ENCODE assay signal across 9 cellular contexts in the genomic region with DNA sequence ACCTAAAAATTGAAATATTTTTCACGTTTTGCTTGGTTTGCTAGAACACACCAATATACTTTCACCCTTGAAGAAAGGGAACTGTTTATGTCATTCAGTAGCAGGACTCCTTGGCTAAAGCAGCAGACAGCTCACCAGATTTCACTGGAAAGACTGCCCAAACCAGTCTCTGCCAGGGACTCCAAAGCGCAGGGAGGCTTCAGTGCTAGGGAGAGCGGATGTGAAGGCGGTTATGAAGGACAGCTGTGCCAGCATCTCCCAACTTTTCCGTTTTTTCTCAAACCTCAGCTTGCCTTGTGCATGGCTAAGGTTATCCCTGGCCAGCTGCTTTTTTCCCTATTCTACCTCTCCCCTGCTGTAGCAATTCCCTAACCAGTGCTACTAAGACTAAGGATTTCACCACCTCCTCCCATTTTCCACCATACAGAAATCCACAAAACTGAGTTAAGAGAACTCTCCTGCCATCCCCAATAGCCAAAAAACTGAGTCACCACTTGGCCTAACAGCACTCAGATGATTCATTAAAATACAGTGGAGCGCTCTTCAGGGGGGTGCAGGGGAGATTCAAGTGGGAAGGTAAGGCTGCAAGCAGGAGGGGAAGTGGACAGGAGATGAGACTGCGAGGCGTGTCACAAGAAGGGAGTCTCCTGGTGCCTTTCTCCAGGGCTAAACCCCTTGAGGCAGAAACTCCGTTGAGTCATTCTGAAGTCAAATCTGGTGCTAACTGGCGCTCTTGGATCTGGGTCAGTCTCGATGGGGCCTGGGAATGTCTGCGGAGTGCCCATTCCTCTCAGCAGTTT.
DNase-seq lines count a peak whose midpoint lies in the region; ATAC-seq, FAIRE-seq and TF ChIP-seq lines count a peak whose summit lies in the region.
"Had no signal": no experiment of that assay in that cellular context is flagged by ENCODE, and none has a peak within 500 bp of the region (broad histone marks: within the 10 kb centered on the region; RNA-seq: fewer than 3 reads in every experiment).

No MANE protein-coding gene starts in this region.

- ATAC-seq in right cardiac atrium: peak; percentile 78 to 79
- ATAC-seq: stimulated activated naive CD8-positive, alpha-beta T cell treated with anti-CD3 and anti-CD28 coated beads, Interleukin-15, amount 100 ng/mL, for 72 hours had no signal

- no peaks in the 10 kb centered on the region for H3K27me3 Mint-ChIP-seq in astrocyte (ENCODE audit: low read depth, unreplicated experiment)

- no peaks in the 10 kb centered on the region for H3K9me3 Mint-ChIP-seq in astrocyte (ENCODE audit: unreplicated experiment)
- H3K9me3 Mint-ChIP-seq: stimulated activated naive CD8-positive, alpha-beta T cell treated with anti-CD3 and anti-CD28 coated beads, Interleukin-15, amount 100 ng/mL, for 72 hours had no signal

- no peaks in the 10 kb centered on the region for H4K20me1 ChIP-seq in astrocyte (ENCODE audit: insufficient read depth, low read length)

- H3K27ac ChIP-seq in astrocyte (ENCODE audit: low read depth, low read length): peak overlapping the region; percentile 87
- H3K27ac ChIP-seq in right cardiac atrium (ENCODE audit: low read length): peak overlapping the region; percentile 54
- H3K27ac ChIP-seq in stomach smooth muscle (ENCODE audit: low read length): peak overlapping the region; percentile 3

- no peaks in the 10 kb centered on the region for H3K79me2 ChIP-seq in astrocyte (ENCODE audit: insufficient read depth, low read length)

- intact Hi-C loops in right cardiac atrium (cut with DNase I): loop anchor here in 3 of 4 donors (10.0 kb wide), 3 partner anchors 47 to 337 kb away; no protein-coding TSS in a partner anchor

- peak overlapping the region; percentile 83 for H3K27ac Mint-ChIP-seq in astrocyte (ENCODE audit: unreplicated experiment)
- H3K27ac Mint-ChIP-seq: stimulated activated naive CD8-positive, alpha-beta T cell treated with anti-CD3 and anti-CD28 coated beads, Interleukin-15, amount 100 ng/mL, for 72 hours had no signal

- H3K4me3 ChIP-seq in astrocyte (ENCODE audit: insufficient read depth, low read depth, low read length): peak overlapping the region; percentile 8
- H3K4me3 ChIP-seq in right cardiac atrium (ENCODE audit: low read length): no peak overlapping the region
- peak overlapping the region in 1 of 2 donors; percentile 35 for H3K4me3 ChIP-seq in stomach smooth muscle (ENCODE audit: low read length in 2 of 2)

- H2AFZ ChIP-seq in astrocyte (ENCODE audit: low read depth, low read length): no peak overlapping the region

- peaks cover 46% of the 10 kb centered on the region for H3K4me1 ChIP-seq in astrocyte (ENCODE audit: insufficient read depth, low read length)
- H3K4me1 ChIP-seq in right cardiac atrium (ENCODE audit: control insufficient read depth, insufficient read depth, low read length): peaks cover 6% of the 10 kb centered on the region
- peaks cover 12% of the 10 kb centered on the region for H3K4me1 ChIP-seq in stomach smooth muscle (ENCODE audit: control insufficient read depth, insufficient read depth, low read length)

- H3K9me3 ChIP-seq in astrocyte (ENCODE audit: insufficient read depth, low read depth, low read length) (no peaks in the 10 kb centered on the region), right cardiac atrium (ENCODE audit: control insufficient read depth, low read length) (no peaks in the 10 kb centered on the region), stomach smooth muscle (ENCODE audit: control insufficient read depth in 2 of 2, low read length in 2 of 2) (no peaks in the 10 kb centered on the region)

- H3K4me2 ChIP-seq in astrocyte (ENCODE audit: low read length): peak overlapping the region; percentile 61

- H3K9ac ChIP-seq in astrocyte (ENCODE audit: low read length): peak overlapping the region; percentile 78
- no peak overlapping the region for H3K9ac ChIP-seq in stomach smooth muscle (ENCODE audit: low read length in 2 of 2)

- H3K36me3 Mint-ChIP-seq in astrocyte (ENCODE audit: low read depth, unreplicated experiment): no peaks in the 10 kb centered on the region

- H3K27me3 ChIP-seq in astrocyte (ENCODE audit: insufficient read depth, low read length) (no peaks in the 10 kb centered on the region), right cardiac atrium (ENCODE audit: control insufficient read depth, insufficient read depth) (no peaks in the 10 kb centered on the region), stomach smooth muscle (ENCODE audit: control insufficient read depth in 1 of 2, insufficient read depth in 2 of 2, low read length in 2 of 2) (no peaks in the 10 kb centered on the region)

- no peak for TF ChIP-seq CTCF in astrocyte (IDR thresholded peaks at IDR 0.05; ENCODE audit: insufficient read depth, low read depth, low read length)

- no peaks in the 10 kb centered on the region for H3K36me3 ChIP-seq in astrocyte (ENCODE audit: insufficient read depth, low read length)
- no peaks in the 10 kb centered on the region for H3K36me3 ChIP-seq in stomach smooth muscle (ENCODE audit: control insufficient read depth in 2 of 2, insufficient read depth in 2 of 2, low read length in 2 of 2)

- peak; percentile 54 for FAIRE-seq in astrocyte (lab: Jason Lieb, UNC)

- DNase-seq in HK-2 (ENCODE audit: unreplicated experiment) (peak; percentile 80), astrocyte (ENCODE audit: low read depth) (peak; percentile 91), right cardiac atrium (peak; percentile 38 to 71 (median 69)), HuH-7 (ENCODE audit: low spot score) (no peak), NCI-H187 treated with DMSO at 0.1 percent for 48 hours (lab: John Stamatoyannopoulos, UW) (no peak)
- no peak for DNase-seq in stimulated activated CD4-positive, alpha-beta T cell treated with anti-CD3 and anti-CD28 coated beads, Interleukin-1b, Interleukin-23, amount 100 ng/mL, for 48 hours
- DNase-seq in activated naive CD4-positive, alpha-beta T cell treated with Interleukin-2 at 50 U/mL for 16 hours: no peak
- DNase-seq: stimulated activated naive CD8-positive, alpha-beta T cell treated with anti-CD3 and anti-CD28 coated beads, Interleukin-15, amount 100 ng/mL, for 72 hours had no signal

- H3K4me3 Mint-ChIP-seq in astrocyte (ENCODE audit: unreplicated experiment): peak overlapping the region; percentile 24
- H3K4me3 Mint-ChIP-seq: stimulated activated naive CD8-positive, alpha-beta T cell treated with anti-CD3 and anti-CD28 coated beads, Interleukin-15, amount 100 ng/mL, for 72 hours had no signal

- 55% methylated on average over 12 of the region's 12 CpGs for WGBS in right cardiac atrium

- H3K4me1 Mint-ChIP-seq in astrocyte (ENCODE audit: low read depth, unreplicated experiment): peaks cover 61% of the 10 kb centered on the region
- H3K4me1 Mint-ChIP-seq: stimulated activated naive CD8-positive, alpha-beta T cell treated with anti-CD3 and anti-CD28 coated beads, Interleukin-15, amount 100 ng/mL, for 72 hours had no signal

Comparison
In these comparisons a context has a peak if more than half of its experiments do, and no peak if none do; other contexts are left out.
1. DNase-seq: peak in HK-2 (single experiment), astrocyte (single experiment) and right cardiac atrium (3 of 3); none in stimulated activated CD4-positive, alpha-beta T cell treated with anti-CD3 and anti-CD28 coated beads, Interleukin-1b, Interleukin-23, amount 100 ng/mL, for 48 hours (single experiment), HuH-7 (single experiment), NCI-H187 treated with DMSO at 0.1 percent for 48 hours (single experiment) and activated naive CD4-positive, alpha-beta T cell treated with Interleukin-2 at 50 U/mL for 16 hours (single experiment).
2. H3K27ac ChIP-seq: peak in every context shown above with its lines; median percentile 87 in astrocyte; 54 in right cardiac atrium; 3 in stomach smooth muscle.